Comparison of ENCODE assay signal across 8 cellular contexts in the genomic region with DNA sequence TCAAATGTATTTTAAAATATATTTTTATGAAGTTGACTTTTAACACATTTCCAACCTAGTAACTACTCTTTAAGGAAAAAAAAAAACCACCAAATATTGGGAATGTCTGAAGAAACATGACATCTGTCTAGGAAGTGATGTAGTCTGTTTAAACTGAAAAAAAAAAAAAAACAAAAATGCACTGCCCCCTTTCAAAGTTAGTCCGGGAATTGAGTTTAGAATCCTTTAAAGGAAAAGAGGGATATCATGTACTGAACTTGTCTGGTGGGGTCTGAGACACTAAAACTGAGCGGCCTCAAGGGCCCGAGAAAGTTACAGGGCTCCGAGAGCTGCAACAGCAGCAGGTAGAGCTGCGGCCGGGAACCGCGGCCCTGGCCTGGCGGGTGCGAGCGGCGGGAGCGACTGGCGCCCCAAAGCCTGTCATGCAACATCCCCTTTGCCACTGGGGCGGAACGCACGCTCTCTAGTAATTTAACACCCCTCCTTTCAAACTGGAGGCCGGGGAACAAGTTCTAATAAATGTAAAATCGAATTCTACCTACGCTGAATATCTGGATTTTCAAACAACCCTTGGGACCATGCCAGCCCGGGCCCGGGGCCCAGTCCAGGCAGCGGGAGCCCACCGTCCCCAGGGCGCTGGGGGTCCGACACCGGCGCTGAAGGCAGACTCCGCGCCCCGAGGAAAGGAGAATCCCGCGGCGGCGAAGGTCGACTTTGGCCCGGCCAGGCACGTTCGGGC. TPM values are rescaled to one million over a fixed set of nuclear protein-coding genes. Genes with fewer than 3 reads are reported as not detected.
DNase-seq lines count a peak whose midpoint lies in the region; ATAC-seq and TF ChIP-seq lines count a peak whose summit lies in the region.

No MANE protein-coding gene starts in this region.

- in situ Hi-C loops in Panc1 (cut with HindIII; ENCODE audit: low pct_unique_long_range_greater_than_20kb, low sequenced_read_pairs), result no loop called here

- no peaks in the 10 kb centered on the region for H3K9me3 Mint-ChIP-seq in CD14-positive monocyte
- no peaks in the 10 kb centered on the region for H3K9me3 Mint-ChIP-seq in activated naive CD4-positive, alpha-beta T cell treated with anti-CD3 and anti-CD28 coated beads, Interleukin-2, amount 10 ng/mL, durations not matched to agents 7 days and 5 days
- no peaks in the 10 kb centered on the region for H3K9me3 Mint-ChIP-seq in osteocyte (ENCODE audit: unreplicated experiment)

- peaks cover 0 to 5% (median 3%) of the 10 kb centered on the region in 3 donors for H3K27me3 Mint-ChIP-seq in CD14-positive monocyte (ENCODE audit: low read depth in 3 of 3)
- H3K27me3 Mint-ChIP-seq in activated naive CD4-positive, alpha-beta T cell treated with anti-CD3 and anti-CD28 coated beads, Interleukin-2, amount 10 ng/mL, durations not matched to agents 7 days and 5 days, result peaks cover 4% of the 10 kb centered on the region
- H3K27me3 Mint-ChIP-seq in osteocyte (ENCODE audit: unreplicated experiment), result no peaks in the 10 kb centered on the region

- peak; percentile 62 for DNase-seq in CD14-positive monocyte (ENCODE audit: low spot score)
- no peak for DNase-seq in Panc1 (ENCODE audit: low read depth, low spot score)
- peak; percentile 65 for DNase-seq in activated naive CD4-positive, alpha-beta T cell treated with anti-CD3 and anti-CD28 coated beads, Interleukin-2, amount 10 ng/mL, durations not matched to agents 7 days and 5 days
- peak; percentile 75 for DNase-seq in Right ventricle myocardium inferior (ENCODE audit: missing footprints)
- DNase-seq in osteocyte (ENCODE audit: extremely low spot score, unreplicated experiment), result peak; percentile 85
- peak; percentile 54 for DNase-seq in ureter (ENCODE audit: low spot score)

- H3K36me3 Mint-ChIP-seq in CD14-positive monocyte (peaks cover 2 to 4% of the 10 kb centered on the region in 2 donors), osteocyte (ENCODE audit: unreplicated experiment) (peaks cover 5% of the 10 kb centered on the region)
- peaks cover 12% of the 10 kb centered on the region for H3K36me3 Mint-ChIP-seq in activated naive CD4-positive, alpha-beta T cell treated with anti-CD3 and anti-CD28 coated beads, Interleukin-2, amount 10 ng/mL, durations not matched to agents 7 days and 5 days

- H3K4me1 ChIP-seq in Panc1 (ENCODE audit: control insufficient read depth, insufficient read depth, low read length), result peaks cover 40% of the 10 kb centered on the region

- H3K27ac Mint-ChIP-seq in CD14-positive monocyte (peak overlapping the region; percentile 72 to 92 (median 86)), osteocyte (ENCODE audit: unreplicated experiment) (peak overlapping the region; percentile 90)
- peak overlapping the region; percentile 82 for H3K27ac Mint-ChIP-seq in activated naive CD4-positive, alpha-beta T cell treated with anti-CD3 and anti-CD28 coated beads, Interleukin-2, amount 10 ng/mL, durations not matched to agents 7 days and 5 days

- peak overlapping the region; percentile 79 to 86 for H3K4me3 ChIP-seq in Panc1 (ENCODE audit: low read depth in 2 of 2, low read length in 2 of 2)

- ATAC-seq in GM19395 (IDR thresholded peaks at IDR 0.05; ENCODE audit: unreplicated experiment) (peak; percentile 72), HG03460 (IDR thresholded peaks at IDR 0.05; ENCODE audit: unreplicated experiment) (peak; percentile 59), Panc1 (peak; percentile 46), Right ventricle myocardium inferior (peak; percentile 63)

- no peak for TF ChIP-seq CTCF in CD14-positive monocyte (IDR thresholded peaks at IDR 0.05)
- no peak for TF ChIP-seq CTCF in Panc1 (IDR thresholded peaks at IDR 0.05)
- no peak for TF ChIP-seq CTCF in osteocyte (IDR thresholded peaks at IDR 0.05)

- peaks cover 36% of the 10 kb centered on the region for H3K4me1 Mint-ChIP-seq in CD14-positive monocyte
- H3K4me1 Mint-ChIP-seq in activated naive CD4-positive, alpha-beta T cell treated with anti-CD3 and anti-CD28 coated beads, Interleukin-2, amount 10 ng/mL, durations not matched to agents 7 days and 5 days, result peaks cover 55% of the 10 kb centered on the region
- H3K4me1 Mint-ChIP-seq in osteocyte (ENCODE audit: unreplicated experiment), result peaks cover 52% of the 10 kb centered on the region

- no peaks in the 10 kb centered on the region for H3K27me3 ChIP-seq in Panc1 (ENCODE audit: control insufficient read depth, insufficient read depth, low read length)

- H3K36me3 ChIP-seq in Panc1 (ENCODE audit: control insufficient read depth, insufficient read depth, low read length), result no peaks in the 10 kb centered on the region; the same call in 1 of the 2 replicates

- no peaks in the 10 kb centered on the region for H3K9me3 ChIP-seq in Panc1 (ENCODE audit: control insufficient read depth, insufficient read depth, low read depth, low read length)

- CTCF ChIA-PET in Panc1 (lab: Charles Lee), result interaction anchor here (0.6 kb wide), 1 partner anchor 11 kb away, joined by 3 read pairs; no protein-coding TSS in a partner anchor
- CTCF ChIA-PET in activated naive CD4-positive, alpha-beta T cell treated with anti-CD3 and anti-CD28 coated beads, Interleukin-2, amount 10 ng/mL, durations not matched to agents 7 days and 5 days (lab: Charles Lee), result no interaction called here

- peak overlapping the region; percentile 93 for H3K27ac ChIP-seq in Panc1 (ENCODE audit: low read length)

- H3K4me3 Mint-ChIP-seq in CD14-positive monocyte (peak overlapping the region; percentile 88 to 93), osteocyte (ENCODE audit: unreplicated experiment) (peak overlapping the region; percentile 88)
- peak overlapping the region; percentile 91 for H3K4me3 Mint-ChIP-seq in activated naive CD4-positive, alpha-beta T cell treated with anti-CD3 and anti-CD28 coated beads, Interleukin-2, amount 10 ng/mL, durations not matched to agents 7 days and 5 days

- POLR2A ChIA-PET in Panc1 (lab: Charles Lee), result no interaction called here

- intact Hi-C loops in CD14-positive monocyte (cut with micrococcal nuclease) (loop anchor here (5.0 to 10.0 kb wide), 3 partner anchors 77 to 351 kb away; no protein-coding TSS in a partner anchor), Panc1 (cut with micrococcal nuclease; ENCODE audit: unreplicated experiment) (loop anchor here (2.0 to 5.0 kb wide), 2 partner anchors 69 to 137 kb away; no protein-coding TSS in a partner anchor), Right ventricle myocardium inferior (cut with DNase I) (loop anchor here (5.0 to 10.0 kb wide), 3 partner anchors 51 to 139 kb away; no protein-coding TSS in a partner anchor)

- no TSS peak for BruUV-seq in Panc1 (replicated peaks; lab: Mats Ljungman, UMichigan)

RNA-seq across cellular contexts. Expression of gene RDX, which starts 0.8 kb away (rescaled TPM):
- 10 to 100 TPM; 20.9 to 22.0 TPM for polyA plus RNA-seq in CD14-positive monocyte
- total RNA-seq in Panc1 (2021; ENCODE audit: unreplicated experiment), result 200 TPM
- 109 TPM for polyA plus RNA-seq in Panc1 (2012; ENCODE audit: insufficient read length)
- total RNA-seq in Right ventricle myocardium inferior, result 116 TPM
- total RNA-seq in osteocyte, result 154 and 163 TPM in 2 replicates
- total RNA-seq in ureter, result 71.7 TPM
